ENCODE assay signal across 10 cellular contexts in genomic region chr3:120177907-120178306, GRCh38.
A peak's percentile ranks its signal among the peaks of the same experiment; 100 is the strongest.
DNase-seq lines count a peak whose midpoint lies in the region; ATAC-seq and TF ChIP-seq lines count a peak whose summit lies in the region.
"Had no signal": no experiment of that assay in that cellular context is flagged by ENCODE, and none has a peak within 500 bp of the region (broad histone marks: within the 10 kb centered on the region; RNA-seq: fewer than 3 reads in every experiment).

No MANE protein-coding gene starts in this region.

- no peaks in the 10 kb centered on the region for H3K4me1 Mint-ChIP-seq in activated CD4-positive, alpha-beta T cell treated with anti-CD3 and anti-CD28 coated beads, Interleukin-2, amount 10 ng/mL, durations not matched to agents 7 days and 5 days

- peaks cover 15% of the 10 kb centered on the region for H3K4me1 ChIP-seq in lower lobe of right lung

- no peaks in the 10 kb centered on the region for H3K9me3 Mint-ChIP-seq in activated CD4-positive, alpha-beta T cell treated with anti-CD3 and anti-CD28 coated beads, Interleukin-2, amount 10 ng/mL, durations not matched to agents 7 days and 5 days

- H3K36me3 ChIP-seq in SK-N-MC (ENCODE audit: insufficient read depth, low read length) = no peaks in the 10 kb centered on the region
- no peaks in the 10 kb centered on the region for H3K36me3 ChIP-seq in lower lobe of right lung

- H3K9me3 ChIP-seq in SK-N-MC (ENCODE audit: low read depth, low read length) (no peaks in the 10 kb centered on the region), lower lobe of right lung (no peaks in the 10 kb centered on the region)

- H3K27me3 Mint-ChIP-seq in activated CD4-positive, alpha-beta T cell treated with anti-CD3 and anti-CD28 coated beads, Interleukin-2, amount 10 ng/mL, durations not matched to agents 7 days and 5 days = peaks cover 5% of the 10 kb centered on the region

- H3K27ac ChIP-seq in SK-N-MC (peak overlapping the region; percentile 86), lower lobe of right lung (peak overlapping the region; percentile 25)

- no peaks in the 10 kb centered on the region for H3K27me3 ChIP-seq in lower lobe of right lung (ENCODE audit: low read depth)

- intact Hi-C loops in lower lobe of right lung (cut with DNase I) = no loop called here

- no peak overlapping the region for H3K4me3 Mint-ChIP-seq in activated CD4-positive, alpha-beta T cell treated with anti-CD3 and anti-CD28 coated beads, Interleukin-2, amount 10 ng/mL, durations not matched to agents 7 days and 5 days

- in situ Hi-C loops in KBM-7 (cut with MboI; ENCODE audit: low pct_unique_long_range_greater_than_20kb, low sequenced_read_pairs) = no loop called here

- peak; percentile 64 to 75 for ATAC-seq in lower lobe of right lung

- H3K9ac ChIP-seq in SK-N-MC (ENCODE audit: insufficient read length) = peak overlapping the region; percentile 62

- CTCF ChIA-PET in activated CD4-positive, alpha-beta T cell treated with anti-CD3 and anti-CD28 coated beads, Interleukin-2, amount 10 ng/mL, durations not matched to agents 7 days and 5 days (lab: Charles Lee) = no interaction called here

- H3K4me3 ChIP-seq in SK-N-MC = peak overlapping the region; percentile 62
- no peak overlapping the region for H3K4me3 ChIP-seq in lower lobe of right lung

- no peak overlapping the region for H3K27ac Mint-ChIP-seq in activated CD4-positive, alpha-beta T cell treated with anti-CD3 and anti-CD28 coated beads, Interleukin-2, amount 10 ng/mL, durations not matched to agents 7 days and 5 days

- POLR2A ChIA-PET in activated CD4-positive, alpha-beta T cell treated with anti-CD3 and anti-CD28 coated beads, Interleukin-2, amount 10 ng/mL, durations not matched to agents 7 days and 5 days (lab: Charles Lee) = no interaction called here

- no peaks in the 10 kb centered on the region for H3K36me3 Mint-ChIP-seq in activated CD4-positive, alpha-beta T cell treated with anti-CD3 and anti-CD28 coated beads, Interleukin-2, amount 10 ng/mL, durations not matched to agents 7 days and 5 days (ENCODE audit: low read depth)

- TF ChIP-seq CTCF in lower lobe of right lung (IDR thresholded peaks at IDR 0.05) = no peak

- DNase-seq in COLO668 (lab: John Stamatoyannopoulos, UW; ENCODE audit: unreplicated experiment) = peak; percentile 3
- DNase-seq in KBM-7 = peak; percentile 60
- no peak for DNase-seq in SK-N-MC (ENCODE audit: low read depth, low spot score)
- DNase-seq in lower lobe of right lung = no peak
- no peak for DNase-seq in activated T-cell treated with anti-CD3 and anti-CD28 coated beads, Interleukin-2, amount 50 U/mL, for 48 hours
- DNase-seq in NCI-H187 (lab: John Stamatoyannopoulos, UW) = no peak
- DNase-seq in activated CD4-positive, alpha-beta T cell treated with anti-CD3 and anti-CD28 coated beads, Interleukin-2, amount 10 ng/mL, durations not matched to agents 7 days and 5 days = no peak
- DNase-seq in NCI-H526 (lab: John Stamatoyannopoulos, UW) = no peak
- DNase-seq: effector CD8-positive, alpha-beta T cell; NCI-H1930 had no signal

Comparison
In these comparisons a context has a peak if more than half of its experiments do, and no peak if none do; other contexts are left out.
1. DNase-seq: peak in COLO668 (single experiment) and KBM-7 (single experiment); none in SK-N-MC (single experiment), lower lobe of right lung (single experiment), activated T-cell treated with anti-CD3 and anti-CD28 coated beads, Interleukin-2, amount 50 U/mL, for 48 hours (0 of 2), NCI-H187 (0 of 2), activated CD4-positive, alpha-beta T cell treated with anti-CD3 and anti-CD28 coated beads, Interleukin-2, amount 10 ng/mL, durations not matched to agents 7 days and 5 days (single experiment) and NCI-H526 (0 of 2).